In the genomic region with DNA sequence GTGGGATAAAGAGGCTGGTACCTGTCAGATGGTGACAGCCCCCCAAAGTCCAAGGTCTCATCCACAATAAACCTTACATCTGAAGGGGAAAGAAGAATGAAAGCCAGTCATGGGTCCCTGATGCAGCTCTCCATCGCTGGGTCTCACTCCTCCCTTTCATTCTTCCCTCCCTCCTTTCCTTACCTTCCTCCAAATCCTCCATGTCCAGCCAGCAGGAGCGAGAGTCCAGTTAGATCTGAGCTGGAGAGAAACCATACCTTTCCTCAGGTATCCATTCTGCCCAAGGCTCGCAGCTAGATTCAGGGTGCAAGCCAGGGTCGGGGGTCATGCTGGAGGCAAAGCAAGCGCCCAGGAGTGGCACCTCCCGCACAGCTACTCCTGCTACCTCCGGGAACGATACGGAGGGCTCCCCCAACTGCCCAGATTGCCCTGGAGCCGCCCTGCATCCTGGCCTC, we compare ENCODE assay signal across 8 cellular contexts. TPM values are rescaled to one million over a fixed set of nuclear protein-coding genes. Genes with fewer than 3 reads are reported as not detected.
DNase-seq lines count a peak whose midpoint lies in the region; ATAC-seq, FAIRE-seq and TF ChIP-seq lines count a peak whose summit lies in the region.

No MANE protein-coding gene starts in this region.

- peaks cover 14% of the 10 kb centered on the region for H3K79me2 ChIP-seq in hepatocyte

- peaks cover 28% of the 10 kb centered on the region for H3K36me3 ChIP-seq in HAP-1 (replicated peaks)
- H3K36me3 ChIP-seq in hepatocyte (replicated peaks; ENCODE audit: insufficient read depth, low read depth), result no peaks in the 10 kb centered on the region
- no peaks in the 10 kb centered on the region for H3K36me3 ChIP-seq in small intestine (ENCODE audit: control insufficient read depth in 2 of 2, insufficient read depth in 2 of 2, low read length in 2 of 2)

- TF ChIP-seq CTCF in VCaP (conservative IDR thresholded peaks at IDR 0.05), result no peak
- TF ChIP-seq CTCF in hepatocyte (IDR thresholded peaks at IDR 0.05; ENCODE audit: poor library complexity), result no peak

- no peak for FAIRE-seq in small intestine (lab: Jason Lieb, UNC)

- no peak for ATAC-seq in GM21515 (IDR thresholded peaks at IDR 0.05; ENCODE audit: unreplicated experiment)
- no peak for ATAC-seq in HG03469 (IDR thresholded peaks at IDR 0.05; ENCODE audit: unreplicated experiment)

- DNase-seq in HAP-1 (ENCODE audit: low spot score in 2 of 2), result peak in 1 of 2 experiments; percentile 10
- no peak for DNase-seq in hepatocyte (ENCODE audit: low spot score)
- peak; percentile 4 for DNase-seq in small intestine
- DNase-seq in mesenteric fat pad (ENCODE audit: low spot score), result no peak
- DNase-seq in NCI-H2107 treated with DMSO at 0.1 percent for 48 hours (lab: John Stamatoyannopoulos, UW; ENCODE audit: unreplicated experiment), result no peak

- peak overlapping the region; percentile 19 for H2AFZ ChIP-seq in hepatocyte

- peaks cover 32% of the 10 kb centered on the region for H3K4me1 ChIP-seq in HAP-1
- peaks cover 8% of the 10 kb centered on the region for H3K4me1 ChIP-seq in hepatocyte (ENCODE audit: insufficient read depth)
- peaks cover 0 to 4% of the 10 kb centered on the region in 2 donors for H3K4me1 ChIP-seq in small intestine (ENCODE audit: control insufficient read depth in 2 of 2, insufficient read depth in 1 of 2, low read depth in 1 of 2, low read length in 1 of 2)

- peak overlapping the region; percentile 87 for H3K27ac ChIP-seq in VCaP
- no peak overlapping the region for H3K27ac ChIP-seq in hepatocyte
- no peak overlapping the region for H3K27ac ChIP-seq in small intestine (ENCODE audit: low read depth in 1 of 2, low read length in 1 of 2)

- H3K9me2 ChIP-seq in hepatocyte (replicated peaks; ENCODE audit: insufficient read depth), result no peaks in the 10 kb centered on the region

- H4K20me1 ChIP-seq in hepatocyte (ENCODE audit: insufficient read depth, poor library complexity, severe bottlenecking), result no peaks in the 10 kb centered on the region

- H3K4me3 ChIP-seq in HAP-1 (peak overlapping the region; percentile 83), hepatocyte (peak overlapping the region; percentile 27), small intestine (ENCODE audit: low read depth in 1 of 2, low read length in 2 of 2) (peak overlapping the region; percentile 45 to 59)

- peak overlapping the region; percentile 76 for H3K4me2 ChIP-seq in hepatocyte

- H3K27me3 ChIP-seq in HAP-1 (ENCODE audit: low read depth), result no peaks in the 10 kb centered on the region
- no peaks in the 10 kb centered on the region for H3K27me3 ChIP-seq in hepatocyte
- H3K27me3 ChIP-seq in small intestine (ENCODE audit: control insufficient read depth in 2 of 2, insufficient read depth in 2 of 2, low read length in 2 of 2), result no peaks in the 10 kb centered on the region

- in situ Hi-C loops in HAP-1 (cut with MboI; ENCODE audit: low sequenced_read_pairs), result no loop called here

- WGBS in hepatocyte (ENCODE audit: low lambda C conversion rate, missing lambda C conversion rate), result 4% methylated on average over 10 of the region's 10 CpGs
- 6 to 16% (median 13%) methylated on average over 10 of the region's 10 CpGs for WGBS in small intestine, 3 donors

- no peaks in the 10 kb centered on the region for H3K9me3 ChIP-seq in HAP-1
- H3K9me3 ChIP-seq in hepatocyte (ENCODE audit: low read depth), result no peaks in the 10 kb centered on the region
- no peaks in the 10 kb centered on the region for H3K9me3 ChIP-seq in small intestine (ENCODE audit: control insufficient read depth, low read depth)

RNA-seq across cellular contexts. Expression of a gene that starts 0.4 kb away (rescaled TPM):
- 10.1 and 14.3 TPM in 2 replicates for total RNA-seq in hepatocyte
- 9.1 and 13.7 TPM in 2 replicates for polyA plus RNA-seq in hepatocyte
- 10 to 100 TPM in 1 of 3 donors, 1 to 10 TPM in 1, under 1 TPM in 1; 0.67 to 15.5 (median 1.6) TPM for polyA plus RNA-seq in small intestine
- total RNA-seq in mesenteric fat pad, result 0.90 TPM

RNA-seq across cellular contexts. Expression of a gene that starts 24.3 kb away (rescaled TPM):
- total RNA-seq in hepatocyte, result 3.6 and 13.7 TPM in 2 replicates
- 6.7 and 7.4 TPM in 2 replicates for polyA plus RNA-seq in hepatocyte
- polyA plus RNA-seq in small intestine, result under 1 TPM in 1 of 3 donors, not detected in 2; 0.16 TPM
- not detected for total RNA-seq in mesenteric fat pad

RNA-seq across cellular contexts. Expression of a gene that starts 33.2 kb away (rescaled TPM):
- 2.6 and 3.7 TPM in 2 replicates for total RNA-seq in hepatocyte
- polyA plus RNA-seq in hepatocyte, result 3.2 and 3.3 TPM in 2 replicates
- 1 to 10 TPM in 1 of 3 donors, under 1 TPM in 2; under 0.01 to 2.7 (median 0.27) TPM for polyA plus RNA-seq in small intestine
- 1.5 TPM for total RNA-seq in mesenteric fat pad

Comparison
In these comparisons a context has a peak if more than half of its experiments do, and no peak if none do; other contexts are left out.
1. H3K4me3 ChIP-seq: peak in every context shown above with its lines; median percentile 83 in HAP-1; 52 in small intestine; 27 in hepatocyte.